8 cellular contexts compared by ENCODE assay signal in genomic region chr7:73647725-73648592, GRCh38. TPM values are rescaled to one million over a fixed set of nuclear protein-coding genes. Genes with fewer than 3 reads are reported as not detected.
DNase-seq lines count a peak whose midpoint lies in the region; ATAC-seq and TF ChIP-seq lines count a peak whose summit lies in the region.

No MANE protein-coding gene starts in this region.

- peak overlapping the region; percentile 79 for H3K4me3 Mint-ChIP-seq in Caco-2 (ENCODE audit: unreplicated experiment)

- in situ Hi-C loops in G401 (cut with HindIII; ENCODE audit: low sequenced_read_pairs), result no loop called here

- H2AFZ ChIP-seq in MM.1S (ENCODE audit: low read length), result peak overlapping the region; percentile 85
- H2AFZ ChIP-seq in hepatocyte, result peak overlapping the region; percentile 56

- intact Hi-C loops in Caco-2 (cut with micrococcal nuclease; ENCODE audit: unreplicated experiment), result loop anchor here (2.0 kb wide), 1 partner anchor 77 kb away; no protein-coding TSS in a partner anchor
- intact Hi-C loops in spleen (cut with DNase I; ENCODE audit: low total_unique reads), result no loop called here

- H3K4me3 ChIP-seq in Caco-2 (ENCODE audit: low read depth, low read length) (peak overlapping the region; percentile 53), MM.1S (ENCODE audit: low read length) (peak overlapping the region; percentile 56), hepatocyte (peak overlapping the region; percentile 24), spleen (peak overlapping the region; percentile 13 to 66 (median 28))

- DNase-seq in Caco-2 (peak; percentile 84 to 85), MM.1S (no peak), hepatocyte (ENCODE audit: low spot score) (peak; percentile 89), spleen (peak; percentile 76), islet precursor cell (no peak), G401 (ENCODE audit: low spot score) (no peak)
- DNase-seq in activated T-helper 9 cell treated with anti-CD3 and anti-CD28 coated beads, Interleukin-2, amount 50 U/mL, for 16 hours (ENCODE audit: low read depth), result peak; percentile 15

- 2% methylated on average over 13 of the region's 62 CpGs for WGBS in hepatocyte (ENCODE audit: low lambda C conversion rate, missing lambda C conversion rate)
- WGBS in spleen, 5 donors, result 1 to 7% (median 5%) methylated on average over 10 to 62 of the region's 62 CpGs

- H3K9me3 ChIP-seq in Caco-2, result no peaks in the 10 kb centered on the region
- no peaks in the 10 kb centered on the region for H3K9me3 ChIP-seq in MM.1S (replicated peaks; ENCODE audit: insufficient read depth, low read length)
- H3K9me3 ChIP-seq in hepatocyte (ENCODE audit: low read depth), result no peaks in the 10 kb centered on the region
- H3K9me3 ChIP-seq in spleen, result no peaks in the 10 kb centered on the region

- H3K27me3 Mint-ChIP-seq in Caco-2 (ENCODE audit: insufficient read depth, unreplicated experiment), result peaks cover 6% of the 10 kb centered on the region

- H3K9me2 ChIP-seq in MM.1S (replicated peaks; ENCODE audit: insufficient read depth, low read length) (no peaks in the 10 kb centered on the region), hepatocyte (replicated peaks; ENCODE audit: insufficient read depth) (no peaks in the 10 kb centered on the region)

- H3K79me2 ChIP-seq in MM.1S (ENCODE audit: low read length) (no peaks in the 10 kb centered on the region), hepatocyte (no peaks in the 10 kb centered on the region)

- peak in 1 of 2 experiments; percentile 12 for TF ChIP-seq CTCF in Caco-2 (IDR thresholded peaks at IDR 0.05; ENCODE audit: insufficient read depth in 1 of 2, low read depth in 1 of 2, low read length in 1 of 2, severe bottlenecking in 1 of 2, unreplicated experiment in 1 of 2)
- no peak for TF ChIP-seq CTCF in MM.1S (IDR thresholded peaks at IDR 0.05; ENCODE audit: low read length)
- peak; percentile 25 for TF ChIP-seq CTCF in hepatocyte (IDR thresholded peaks at IDR 0.05; ENCODE audit: poor library complexity)
- no peak for TF ChIP-seq CTCF in spleen (IDR thresholded peaks at IDR 0.05 in 8 of 11, conservative IDR thresholded peaks at IDR 0.05 in 3 of 11)

- H3K4me2 ChIP-seq in MM.1S (ENCODE audit: low read depth, low read length), result peak overlapping the region; percentile 95
- H3K4me2 ChIP-seq in hepatocyte, result peak overlapping the region; percentile 95

- H3K27me3 ChIP-seq in Caco-2 (replicated peaks; ENCODE audit: control insufficient read depth, insufficient read depth, low read length), result no peaks in the 10 kb centered on the region
- H3K27me3 ChIP-seq in MM.1S (replicated peaks; ENCODE audit: insufficient read depth, low read length), result peaks cover 70% of the 10 kb centered on the region
- peaks cover 28% of the 10 kb centered on the region for H3K27me3 ChIP-seq in hepatocyte
- peaks cover 0 to 100% (median 30%) of the 10 kb centered on the region in 7 donors for H3K27me3 ChIP-seq in spleen (replicated peaks in 1 of 7)

- H3K27ac ChIP-seq in MM.1S (ENCODE audit: low read length) (no peak overlapping the region), hepatocyte (peak overlapping the region; percentile 47), spleen (no peak overlapping the region)

- no peak for ATAC-seq in GM21367 (IDR thresholded peaks at IDR 0.05; ENCODE audit: unreplicated experiment)

- H3K4me1 ChIP-seq in Caco-2 (no peaks in the 10 kb centered on the region; the same call in 1 of the 2 replicates), MM.1S (ENCODE audit: low read length) (no peaks in the 10 kb centered on the region), hepatocyte (ENCODE audit: insufficient read depth) (peaks cover 6% of the 10 kb centered on the region), spleen (peaks cover 3 to 25% (median 12%) of the 10 kb centered on the region in 6 donors)

- H3K36me3 Mint-ChIP-seq in Caco-2 (ENCODE audit: insufficient read depth, unreplicated experiment), result no peaks in the 10 kb centered on the region

- H3K9ac ChIP-seq in MM.1S (ENCODE audit: low read length), result peak overlapping the region; percentile 13; the same call in 1 of the 2 replicates

- no peak for TF ChIP-seq POLR2A in spleen (IDR thresholded peaks at IDR 0.05)

- H3F3A ChIP-seq in MM.1S (ENCODE audit: insufficient read depth, low read length), result no peaks in the 10 kb centered on the region

- no TSS peak for BruUV-seq in Caco-2 (replicated peaks; lab: Mats Ljungman, UMichigan)

- no peaks in the 10 kb centered on the region for H3K36me3 ChIP-seq in Caco-2 (ENCODE audit: control insufficient read depth, insufficient read depth, low read length)
- no peaks in the 10 kb centered on the region for H3K36me3 ChIP-seq in MM.1S (replicated peaks; ENCODE audit: insufficient read depth, low read length)
- no peaks in the 10 kb centered on the region for H3K36me3 ChIP-seq in hepatocyte (replicated peaks; ENCODE audit: insufficient read depth, low read depth)
- no peaks in the 10 kb centered on the region for H3K36me3 ChIP-seq in spleen

- H3K27ac Mint-ChIP-seq in Caco-2 (ENCODE audit: unreplicated experiment), result peak overlapping the region; percentile 56

- no peaks in the 10 kb centered on the region for H3K9me3 Mint-ChIP-seq in Caco-2 (ENCODE audit: unreplicated experiment)

- POLR2A ChIA-PET in Caco-2 (lab: Charles Lee), result no interaction called here

- CTCF ChIA-PET in Caco-2 (lab: Charles Lee), result no interaction called here

- H3K4me1 Mint-ChIP-seq in Caco-2 (ENCODE audit: low read depth, unreplicated experiment), result peaks cover 17% of the 10 kb centered on the region

- no peaks in the 10 kb centered on the region for H4K20me1 ChIP-seq in MM.1S (ENCODE audit: insufficient read depth, low read length)
- no peaks in the 10 kb centered on the region for H4K20me1 ChIP-seq in hepatocyte (ENCODE audit: insufficient read depth, poor library complexity, severe bottlenecking)

RNA-seq across cellular contexts. Expression of gene VPS37D, which starts 19.7 kb away (rescaled TPM):
- total RNA-seq in Caco-2 (2022), result 1.9 and 2.7 TPM in 2 replicates
- 4.3 and 5.6 TPM in 2 replicates for total RNA-seq in hepatocyte
- polyA plus RNA-seq in hepatocyte, result 7.5 and 9.5 TPM in 2 replicates
- 1 to 10 TPM in 4 of 7 donors, under 1 TPM in 3; 0.23 to 1.6 (median 1.0) TPM for total RNA-seq in spleen
- 1 to 10 TPM in 1 of 3 donors, under 1 TPM in 2; 0.80 to 1.0 (median 0.86) TPM for polyA plus RNA-seq in spleen
- total RNA-seq in G401 (2014; rRNA removed; shearing (Covaris generic)), result 8.3 and 9.8 TPM in 2 replicates

RNA-seq across cellular contexts. Expression of gene MLXIPL, which starts 23.6 kb away (rescaled TPM):
- 15.6 and 19.8 TPM in 2 replicates for total RNA-seq in Caco-2 (2022)
- total RNA-seq in hepatocyte, result 20.9 and 21.7 TPM in 2 replicates
- polyA plus RNA-seq in hepatocyte, result 45.5 and 46.7 TPM in 2 replicates
- total RNA-seq in spleen, result under 1 TPM in 1 of 7 donors, not detected in 6; 0.23 TPM
- polyA plus RNA-seq in spleen, result under 1 TPM; 0.09 to 0.20 (median 0.13) TPM
- total RNA-seq in G401 (2014; rRNA removed; shearing (Covaris generic)), result not detected in 2 replicates

RNA-seq across cellular contexts. Expression of gene DNAJC30, which starts 35.3 kb away (rescaled TPM):
- total RNA-seq in Caco-2 (2022) (15.5 and 15.9 TPM in 2 replicates), hepatocyte (3.0 and 4.7 TPM in 2 replicates), spleen (10 to 100 TPM in 2 of 7 donors, 1 to 10 TPM in 5; 5.6 to 12.7 (median 8.6) TPM)
- polyA plus RNA-seq in hepatocyte (13.9 and 15.3 TPM in 2 replicates), spleen (10 to 100 TPM in 1 of 3 donors, 1 to 10 TPM in 2; 6.1 to 10.3 (median 8.7) TPM)
- 12.4 and 19.6 TPM in 2 replicates for total RNA-seq in G401 (2014; rRNA removed; shearing (Covaris generic))

RNA-seq across cellular contexts. Expression of gene BUD23, which starts 35.4 kb away (rescaled TPM):
- total RNA-seq in Caco-2 (2022) (138 and 144 TPM in 2 replicates), hepatocyte (35.9 and 44.3 TPM in 2 replicates), spleen (10 to 100 TPM; 44.2 to 54.8 (median 54.0) TPM)
- polyA plus RNA-seq in hepatocyte (112 and 131 TPM in 2 replicates), spleen (10 to 100 TPM; 62.5 to 71.4 (median 70.7) TPM)
- 203 and 204 TPM in 2 replicates for total RNA-seq in G401 (2014; rRNA removed; shearing (Covaris generic))

Comparison
In these comparisons a context has a peak if more than half of its experiments do, and no peak if none do; other contexts are left out.
1. DNase-seq: peak in Caco-2 (2 of 2), activated T-helper 9 cell treated with anti-CD3 and anti-CD28 coated beads, Interleukin-2, amount 50 U/mL, for 16 hours (single experiment), hepatocyte (single experiment) and spleen (single experiment); none in MM.1S (single experiment), islet precursor cell (single experiment) and G401 (single experiment).
2. RNA of gene MLXIPL, which starts 23.6 kb away (total RNA-seq): 20.9 to 21.7 TPM in hepatocyte and 15.6 to 19.8 TPM in Caco-2; 0.23 TPM in spleen and not detected in G401; every median in the first group is over 10 times any median in the second.
3. Peak in every context shown above with its lines, with median percentiles within 50 percentile points of each other: H3K4me3 ChIP-seq.